ENCODE assay signal across 23 cellular contexts in genomic region chr1:94591791-94592565, GRCh38. TPM values are rescaled to one million over a fixed set of nuclear protein-coding genes. Genes with fewer than 3 reads are reported as not detected.
DNase-seq lines count a peak whose midpoint lies in the region; FAIRE-seq and TF ChIP-seq lines count a peak whose summit lies in the region.
"Had no signal": no experiment of that assay in that cellular context is flagged by ENCODE, and none has a peak within 500 bp of the region (broad histone marks: within the 10 kb centered on the region; RNA-seq: fewer than 3 reads in every experiment).

No MANE protein-coding gene starts in this region.

- CTCF ChIA-PET in H1 (lab: Charles Lee; ENCODE audit: partially characterized antibody), result interaction anchor here (0.8 to 15.5 kb wide), 10 partner anchors 7 to 452 kb away, joined by 3 to 148 read pairs (median 6); partner anchors contain the start of gene F3

- intact Hi-C loops in ovary (cut with DNase I), result no loop called here

- H3K79me2 ChIP-seq in H1 (ENCODE audit: control insufficient read depth in 1 of 2, insufficient read depth in 2 of 2, low read length in 2 of 2), result no peaks in the 10 kb centered on the region

- TF ChIP-seq RAD21 in H1 (IDR thresholded peaks at IDR 0.05 in 1 of 2, conservative IDR thresholded peaks at IDR 0.05 in 1 of 2; ENCODE audit: low read depth in 2 of 2, low read length in 2 of 2), result no peak

- WGBS in H1 (ENCODE audit: extremely low coverage in 1 of 2, insufficient coverage in 1 of 2, insufficient read length in 1 of 2, insufficient replicate concordance in 2 of 2, low coverage in 1 of 2, low lambda C conversion rate in 2 of 2, missing lambda C conversion rate in 1 of 2), 2 experiments, result 93% methylated on average over 7 of the region's 7 CpGs; no CpG with 5 or more reads in 1 of the 2 experiments
- 93 to 94% (median 94%) methylated on average over 7 of the region's 7 CpGs for WGBS in ovary, 3 donors

- no peaks in the 10 kb centered on the region for H3K27me3 Mint-ChIP-seq in nephron progenitor cell (ENCODE audit: low read depth, poor library complexity)

- H3K9ac ChIP-seq in H1 (replicated peaks in 1 of 4; ENCODE audit: extremely low read depth in 1 of 4, low read depth in 3 of 4, low read length in 3 of 4), result no peak overlapping the region

- no peaks in the 10 kb centered on the region for H3K23me2 ChIP-seq in H1 (ENCODE audit: low read depth, low read length)

- TF ChIP-seq CTCF in H1 (IDR thresholded peaks at IDR 0.05; ENCODE audit: control extremely low read depth in 1 of 3, insufficient read depth in 1 of 3, low read depth in 1 of 3, low read length in 3 of 3), result no peak
- TF ChIP-seq CTCF in nephron progenitor cell (IDR thresholded peaks at IDR 0.05), result no peak
- no peak for TF ChIP-seq CTCF in ovary (IDR thresholded peaks at IDR 0.05)

- H3K4me1 ChIP-seq in H1 (replicated peaks in 1 of 4; ENCODE audit: control insufficient read depth in 3 of 4, insufficient read depth in 4 of 4, low read length in 3 of 4) (no peaks in the 10 kb centered on the region; a peak in 1 of 7 replicates), ovary (ENCODE audit: insufficient read depth) (peaks cover 5% of the 10 kb centered on the region)

- H2BK20ac ChIP-seq in H1 (ENCODE audit: low read length), result no peak overlapping the region

- H3K4me3 ChIP-seq in H1 (ENCODE audit: extremely low read depth in 1 of 4, insufficient read depth in 2 of 4, low read depth in 3 of 4, low read length in 4 of 4) (no peak overlapping the region), ovary (no peak overlapping the region)
- H3K4me3 ChIP-seq: gastroesophageal sphincter, SJSA1, spleen, tibial nerve had no signal

- no peaks in the 10 kb centered on the region for H3K36me3 Mint-ChIP-seq in nephron progenitor cell (ENCODE audit: low read depth)
- H3K36me3 Mint-ChIP-seq: memory B cell, natural killer cell had no signal

- no peak overlapping the region for H3K4me2 ChIP-seq in H1 (ENCODE audit: insufficient read depth in 1 of 2, low read depth in 2 of 2, low read length in 2 of 2)

- DNase-seq in NCI-H82 (lab: John Stamatoyannopoulos, UW) (peak; percentile 13), NCI-H82 treated with DMSO at 0.1 percent for 48 hours (lab: John Stamatoyannopoulos, UW; ENCODE audit: unreplicated experiment) (no peak), H1 (ENCODE audit: low read depth in 1 of 2, low spot score in 2 of 2) (peak in 1 of 2 experiments; percentile 32), nephron progenitor cell (no peak), ovary (no peak), NCI-H526 treated with DMSO at 0.1 percent for 48 hours (lab: John Stamatoyannopoulos, UW) (no peak), OCI-M1 (lab: John Stamatoyannopoulos, UW) (no peak)
- DNase-seq: 8988T; activated CD4-positive, alpha-beta T cell treated with anti-CD3 and anti-CD28 coated beads for 4 hours; activated naive CD4-positive, alpha-beta T cell treated with anti-CD3 and anti-CD28 coated beads, Interleukin-2, amount 50 U/mL, for 16 hours; AML-193; natural killer cell; NCI-H1048; NCI-H1930; spleen; stimulated activated CD4-positive, alpha-beta T cell treated with anti-CD3 and anti-CD28 coated beads, Interleukin-4, amount 100 ng/mL, for 1 hour; stimulated activated naive CD8-positive, alpha-beta T cell treated with anti-CD3 and anti-CD28 coated beads, Interleukin-15, Interleukin-2, amounts not matched to agents 100 U/mL and 50 U/mL, for 24 hours had no signal

- H2AK5ac ChIP-seq in H1 (ENCODE audit: low read depth, low read length), result no peak overlapping the region

- no peak for FAIRE-seq in H1 (lab: Jason Lieb, UNC)
- FAIRE-seq: HTR-8/SVneo had no signal

- H3K18ac ChIP-seq in H1 (ENCODE audit: extremely low read depth, low read length), result no peak overlapping the region

- H3K23ac ChIP-seq in H1 (ENCODE audit: insufficient read length), result no peak overlapping the region

- no peaks in the 10 kb centered on the region for H3K79me1 ChIP-seq in H1 (ENCODE audit: low read depth, low read length)

- H3K36me3 ChIP-seq in H1 (ENCODE audit: control insufficient read depth in 2 of 4, insufficient read depth in 4 of 4, low read length in 3 of 4) (no peaks in the 10 kb centered on the region), ovary (no peaks in the 10 kb centered on the region)
- H3K36me3 ChIP-seq: gastroesophageal sphincter, SJSA1, spleen, tibial nerve had no signal

- H3K9me3 ChIP-seq in H1 (ENCODE audit: insufficient read depth in 2 of 2, low read depth in 1 of 2, low read length in 1 of 2), result no peaks in the 10 kb centered on the region
- H3K9me3 ChIP-seq in ovary, result no peaks in the 10 kb centered on the region
- H3K9me3 ChIP-seq: gastroesophageal sphincter, SJSA1, spleen, tibial nerve had no signal

- 0 out of 2 replicates have a peak overlapping the region, but pooled peaks have one; percentile 19 for H2AFZ ChIP-seq in H1 (ENCODE audit: low read length)

- no peak overlapping the region for H2BK12ac ChIP-seq in H1 (ENCODE audit: low read depth, low read length)

- H2BK120ac ChIP-seq in H1 (replicated peaks; ENCODE audit: low read depth, low read length), result no peak overlapping the region

- no peak overlapping the region for H2BK5ac ChIP-seq in H1 (ENCODE audit: low read depth, low read length)

- POLR2A ChIA-PET in H1 (lab: Charles Lee; ENCODE audit: partially characterized antibody), result interaction anchor here (0.6 to 1.5 kb wide), 3 partner anchors 8 to 72 kb away, joined by 3 to 4 read pairs (median 3); no protein-coding TSS in a partner anchor

- no peak overlapping the region for H2BK15ac ChIP-seq in H1 (ENCODE audit: low read length)

- H3K4ac ChIP-seq in H1 (replicated peaks; ENCODE audit: insufficient read length, low read depth, low read length), result no peak overlapping the region

- H4K20me1 ChIP-seq in H1 (replicated peaks in 1 of 2; ENCODE audit: control insufficient read depth in 1 of 2, insufficient read depth in 2 of 2, low read length in 2 of 2), result no peaks in the 10 kb centered on the region

- H3K27ac ChIP-seq in H1 (ENCODE audit: low read depth, low read length) (no peak overlapping the region), temporal lobe (ENCODE audit: low read depth, low read length) (peak overlapping the region; percentile 41), ovary (no peak overlapping the region)
- H3K27ac ChIP-seq: gastroesophageal sphincter, SJSA1 had no signal

- peaks cover 79% of the 10 kb centered on the region for H3K4me1 Mint-ChIP-seq in nephron progenitor cell
- H3K4me1 Mint-ChIP-seq: memory B cell, natural killer cell had no signal

- no peak for TF ChIP-seq POLR2A in H1 (IDR thresholded peaks at IDR 0.05; ENCODE audit: control extremely low read depth in 1 of 2, low read depth in 2 of 2, low read length in 2 of 2)
- no peak for TF ChIP-seq POLR2A in ovary (IDR thresholded peaks at IDR 0.05)

- H3K56ac ChIP-seq in H1 (replicated peaks; ENCODE audit: insufficient read length, low read depth, low read length), result no peak overlapping the region

- H3K4me3 Mint-ChIP-seq in nephron progenitor cell, result peak overlapping the region; percentile 31
- H3K4me3 Mint-ChIP-seq: memory B cell, natural killer cell had no signal

- no peak overlapping the region for H3K14ac ChIP-seq in H1 (ENCODE audit: insufficient read length)

- H4K8ac ChIP-seq in H1 (ENCODE audit: extremely low read depth, insufficient read depth, low read length), result no peak overlapping the region

- H4K5ac ChIP-seq in H1 (ENCODE audit: insufficient read length, low read depth, low read length), result no peak overlapping the region

- H3K9me3 Mint-ChIP-seq in nephron progenitor cell, result no peaks in the 10 kb centered on the region
- H3K9me3 Mint-ChIP-seq: memory B cell, natural killer cell had no signal

- no peak for TF ChIP-seq EP300 in H1 (IDR thresholded peaks at IDR 0.05; ENCODE audit: borderline replicate concordance in 1 of 2, low read depth in 2 of 2, low read length in 2 of 2)
- no peak for TF ChIP-seq EP300 in ovary (IDR thresholded peaks at IDR 0.05)

- peak overlapping the region; percentile 76 for H3K27ac Mint-ChIP-seq in nephron progenitor cell
- H3K27ac Mint-ChIP-seq: memory B cell, natural killer cell had no signal

- H3K27me3 ChIP-seq in H1 (replicated peaks in 1 of 4; ENCODE audit: control insufficient read depth in 3 of 4, extremely low read depth in 1 of 4, insufficient read depth in 3 of 4, low read length in 3 of 4) (no peaks in the 10 kb centered on the region), ovary (no peaks in the 10 kb centered on the region)
- H3K27me3 ChIP-seq: gastroesophageal sphincter, SJSA1, spleen, tibial nerve had no signal

- H4K91ac ChIP-seq in H1 (replicated peaks; ENCODE audit: insufficient read length, low read length), result no peak overlapping the region

TF ChIP-seq in H1, 55 proteins besides CTCF, POLR2A, EP300 and RAD21 (continues in another document):
- TF ChIP-seq USF2 (IDR thresholded peaks at IDR 0.05; ENCODE audit: low read length) (no peak), JUND (IDR thresholded peaks at IDR 0.05; ENCODE audit: low read length) (no peak), BRCA1 (IDR thresholded peaks at IDR 0.05; ENCODE audit: low read depth, low read length) (no peak), NANOG (IDR thresholded peaks at IDR 0.05; ENCODE audit: insufficient read depth, low read depth, low read length, poor library complexity, severe bottlenecking) (no peak), CREB1 (IDR thresholded peaks at IDR 0.05) (no peak), CHD1 (IDR thresholded peaks at IDR 0.05; ENCODE audit: low read depth, low read length) (no peak), RNF2 (IDR thresholded peaks at IDR 0.05; ENCODE audit: borderline replicate concordance, low read depth, low read length, missing control alignments, poor library complexity, severe bottlenecking) (no peak), NRF1 (IDR thresholded peaks at IDR 0.05; ENCODE audit: low read depth, low read length) (no peak)

RNA-seq across cellular contexts. Expression of gene F3, which starts 50.4 kb away (rescaled TPM):
- total RNA-seq in H1 (2021; fragmentation: NEBNext Ultra II Directional; extraction: Animal tissue kit (Norgen Biotek cat#: 25700)), result 6.1 and 8.6 TPM in 2 replicates
- polyA plus RNA-seq in H1 (2011; rRNA removed) (2.6 TPM in 2 replicates), ovary (10 to 100 TPM; 29.0 to 32.4 TPM)
- 2.9 TPM for polyA plus RNA-seq in H1 (2011; cell fraction: cytosol; rRNA removed)
- 2.4 TPM for polyA plus RNA-seq in H1 (2011; cell fraction: nucleus; rRNA removed)
- 3.7 to 6.1 TPM (median 4.2 TPM) in 4 replicates for polyA plus RNA-seq in H1 (2012, experiment 1 of 2)
- 1.00 TPM for polyA plus RNA-seq in H1 (2012, experiment 2 of 2)
- polyA plus RNA-seq in H1 (2013, experiment 1 of 2), result 6.3 TPM
- 7.0 TPM for polyA plus RNA-seq in H1 (2013, experiment 2 of 2)
- polyA minus RNA-seq in H1 (2011; rRNA and poly(A)+ RNA removed), result 4.7 and 10.4 TPM in 2 replicates
- 2.7 TPM for polyA minus RNA-seq in H1 (2011; cell fraction: cytosol; rRNA and poly(A)+ RNA removed)
- polyA minus RNA-seq in H1 (2011; cell fraction: nucleus; rRNA and poly(A)+ RNA removed), result 10.0 TPM
- total RNA-seq in temporal lobe (31.2 TPM), ovary (100 to 1,000 TPM in 4 of 7 donors, 10 to 100 TPM in 3; 38.5 to 365 (median 112) TPM)
